8 cellular contexts compared by ENCODE assay signal in the genomic region with DNA sequence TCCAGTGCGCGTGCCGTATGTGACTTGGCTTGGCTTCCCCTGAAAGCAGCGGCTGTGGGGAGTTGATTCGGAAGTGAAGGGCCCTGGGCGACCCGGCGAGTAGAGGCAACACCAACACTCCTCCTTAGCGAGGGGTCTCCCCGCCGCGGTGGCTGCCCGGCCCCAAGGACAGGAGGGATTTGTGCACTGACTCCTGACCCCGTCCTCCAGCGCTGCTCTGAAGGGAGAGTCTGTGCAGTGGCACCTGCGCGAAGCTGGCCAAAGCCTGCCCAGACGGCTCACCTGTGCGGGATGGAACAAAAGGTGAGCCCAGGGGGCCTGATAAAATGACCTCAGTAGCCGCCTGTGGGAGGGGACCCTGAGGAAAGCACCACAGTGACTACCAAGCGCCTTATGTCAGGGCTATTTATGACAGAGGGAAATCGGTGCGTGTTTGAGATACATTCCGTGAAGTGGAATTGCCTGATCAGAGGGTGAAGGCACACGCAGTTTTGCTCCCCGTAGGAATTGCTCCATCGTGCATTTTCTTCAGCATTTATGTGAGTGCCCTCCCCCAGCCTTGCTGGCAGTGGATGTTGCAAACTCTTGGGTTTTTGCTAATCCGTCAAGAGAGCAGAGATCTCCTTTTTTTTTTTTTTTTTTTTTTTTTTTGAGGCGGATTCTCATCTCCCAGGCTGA. TPM values are rescaled to one million over a fixed set of nuclear protein-coding genes. Genes with fewer than 3 reads are reported as not detected.
A peak's percentile ranks its signal among the peaks of the same experiment; 100 is the strongest.
DNase-seq lines count a peak whose midpoint lies in the region; ATAC-seq, FAIRE-seq and TF ChIP-seq lines count a peak whose summit lies in the region.
"Not testable (repeated sequence)": the region's sequence is repeated elsewhere in the genome, so short reads cannot be mapped to it uniquely, and the experiment has no call there.

No MANE protein-coding gene starts in this region.

- not testable (repeated sequence) for TF ChIP-seq EP300 in tibial nerve (IDR thresholded peaks at IDR 0.05)

- H3K9me3 ChIP-seq in adrenal gland (replicated peaks in 1 of 3); naive thymus-derived CD4-positive, alpha-beta T cell (ENCODE audit: control insufficient read depth in 2 of 3, low read length in 3 of 3); tibial nerve: not testable (repeated sequence)

- not testable (repeated sequence) for H3K27me3 ChIP-seq in adrenal gland; naive thymus-derived CD4-positive, alpha-beta T cell (ENCODE audit: control insufficient read depth in 2 of 2, insufficient read depth in 2 of 2, low read length in 2 of 2); tibial nerve

- 3 to 6% (median 4%) methylated on average over 8 to 11 of the region's 29 CpGs for WGBS in adrenal gland, 4 donors
- WGBS in tibial nerve, 2 donors: 5 to 6% methylated on average over 10 to 14 of the region's 29 CpGs

- FAIRE-seq in RCC 7860 (lab: Jason Lieb, UNC): not testable (repeated sequence)

- intact Hi-C loops in adrenal gland (cut with DNase I): not testable (repeated sequence)
- intact Hi-C loops in naive thymus-derived CD4-positive, alpha-beta T cell (cut with micrococcal nuclease): loop anchor here in 1 of 2 donors (1.0 to 2.0 kb wide), 4 partner anchors 20 to 138 kb away; a partner anchor contains a TSS

- H3K36me3 Mint-ChIP-seq in naive thymus-derived CD4-positive, alpha-beta T cell: not testable (repeated sequence)

- TF ChIP-seq CTCF in adrenal gland (IDR thresholded peaks at IDR 0.05); tibial nerve (IDR thresholded peaks at IDR 0.05): not testable (repeated sequence)

- H3K4me3 ChIP-seq in adrenal gland: peak overlapping the region in 1 of 4 donors; percentile 62
- peak overlapping the region; percentile 51 for H3K4me3 ChIP-seq in naive thymus-derived CD4-positive, alpha-beta T cell (ENCODE audit: low read length)
- peak overlapping the region; percentile 12 to 48 (median 46) for H3K4me3 ChIP-seq in tibial nerve

- H3K4me1 Mint-ChIP-seq in naive thymus-derived CD4-positive, alpha-beta T cell: not testable (repeated sequence)

- TF ChIP-seq POLR2A in adrenal gland (IDR thresholded peaks at IDR 0.05); tibial nerve (IDR thresholded peaks at IDR 0.05): not testable (repeated sequence)

- H3K27ac ChIP-seq in adrenal gland (peak overlapping the region in 1 of 5 donors; percentile 20), tibial nerve (peak overlapping the region in 1 of 4 donors; percentile 33)
- not testable (repeated sequence) for H3K27ac ChIP-seq in naive thymus-derived CD4-positive, alpha-beta T cell (ENCODE audit: low read depth, low read length)

- POLR2A ChIA-PET in naive thymus-derived CD4-positive, alpha-beta T cell (lab: Charles Lee): not testable (repeated sequence)

- ATAC-seq in GM21717 (IDR thresholded peaks at IDR 0.05; ENCODE audit: unreplicated experiment): peak; percentile 59
- peak; percentile 60 for ATAC-seq in HG03521 (IDR thresholded peaks at IDR 0.05; ENCODE audit: unreplicated experiment)
- peak; percentile 71 for ATAC-seq in naive thymus-derived CD4-positive, alpha-beta T cell

- H3K36me3 ChIP-seq in adrenal gland (replicated peaks in 1 of 2); naive thymus-derived CD4-positive, alpha-beta T cell (ENCODE audit: control insufficient read depth in 2 of 3, insufficient read depth in 3 of 3, low read length in 3 of 3); tibial nerve: not testable (repeated sequence)

- not testable (repeated sequence) for H3K4me1 ChIP-seq in adrenal gland (replicated peaks in 1 of 2); naive thymus-derived CD4-positive, alpha-beta T cell (ENCODE audit: control insufficient read depth in 2 of 2, insufficient read depth in 2 of 2, low read length in 2 of 2); tibial nerve

- DNase-seq in ELR (ENCODE audit: low read depth) (peak; percentile 36), RCC 7860 (ENCODE audit: low spot score) (peak; percentile 4), adrenal gland (peak in 4 of 7 donors; percentile 23 to 48 (median 34)), foreskin melanocyte (peak; percentile 6)
- DNase-seq in naive thymus-derived CD4-positive, alpha-beta T cell: peak in 4 of 9 donors; percentile 16 to 38 (median 24)
- DNase-seq in tibial nerve (ENCODE audit: low spot score in 2 of 2): not testable (repeated sequence)

- H3K27ac Mint-ChIP-seq in naive thymus-derived CD4-positive, alpha-beta T cell: peak overlapping the region in 2 of 9 donors; percentile 15 to 78

- peak overlapping the region; percentile 62 to 83 (median 75) for H3K4me3 Mint-ChIP-seq in naive thymus-derived CD4-positive, alpha-beta T cell

- not testable (repeated sequence) for H3K27me3 Mint-ChIP-seq in naive thymus-derived CD4-positive, alpha-beta T cell

- not testable (repeated sequence) for H3K9me3 Mint-ChIP-seq in naive thymus-derived CD4-positive, alpha-beta T cell

- CTCF ChIA-PET in naive thymus-derived CD4-positive, alpha-beta T cell (lab: Charles Lee): not testable (repeated sequence)

RNA-seq across cellular contexts. Expression of a gene that starts 22.5 kb away (rescaled TPM):
- total RNA-seq in adrenal gland (not detected), tibial nerve (1 to 10 TPM in 1 of 4 donors, not detected in 3; 1.2 TPM)
- under 1 TPM in 1 of 3 donors, not detected in 2; 0.10 TPM for polyA plus RNA-seq in adrenal gland
- under 1 TPM in 3 of 5 experiments, not detected in 2; 0.29 to 0.84 (median 0.62) TPM for total RNA-seq in naive thymus-derived CD4-positive, alpha-beta T cell
- 1 to 10 TPM in 1 of 2 donors, not detected in 1; 1.4 TPM for polyA plus RNA-seq in naive thymus-derived CD4-positive, alpha-beta T cell

RNA-seq across cellular contexts. Expression of a gene that starts 34.8 kb away (rescaled TPM):
- total RNA-seq in adrenal gland (100 to 1,000 TPM; 131 to 516 (median 337) TPM), tibial nerve (100 to 1,000 TPM; 473 to 711 (median 678) TPM)
- polyA plus RNA-seq in adrenal gland: 100 to 1,000 TPM; 284 to 516 (median 357) TPM
- 1,000 to 10,000 TPM; 1,010 to 2,239 (median 1,692) TPM for total RNA-seq in naive thymus-derived CD4-positive, alpha-beta T cell
- polyA plus RNA-seq in naive thymus-derived CD4-positive, alpha-beta T cell: 100 to 1,000 TPM; 120 to 141 TPM

RNA-seq across cellular contexts. Expression of a gene that starts 40.4 kb away (rescaled TPM):
- total RNA-seq in adrenal gland (1,000 to 10,000 TPM in 1 of 8 donors, 100 to 1,000 TPM in 7; 217 to 1,022 (median 394) TPM), tibial nerve (100 to 1,000 TPM; 258 to 315 (median 272) TPM)
- 100 to 1,000 TPM in 1 of 3 donors, 10 to 100 TPM in 2; 80.0 to 992 (median 88.0) TPM for polyA plus RNA-seq in adrenal gland
- 100 to 1,000 TPM; 184 to 499 (median 337) TPM for total RNA-seq in naive thymus-derived CD4-positive, alpha-beta T cell
- 100 to 1,000 TPM; 175 to 188 TPM for polyA plus RNA-seq in naive thymus-derived CD4-positive, alpha-beta T cell
